ENCODE assay signal across 30 cellular contexts in the genomic region with DNA sequence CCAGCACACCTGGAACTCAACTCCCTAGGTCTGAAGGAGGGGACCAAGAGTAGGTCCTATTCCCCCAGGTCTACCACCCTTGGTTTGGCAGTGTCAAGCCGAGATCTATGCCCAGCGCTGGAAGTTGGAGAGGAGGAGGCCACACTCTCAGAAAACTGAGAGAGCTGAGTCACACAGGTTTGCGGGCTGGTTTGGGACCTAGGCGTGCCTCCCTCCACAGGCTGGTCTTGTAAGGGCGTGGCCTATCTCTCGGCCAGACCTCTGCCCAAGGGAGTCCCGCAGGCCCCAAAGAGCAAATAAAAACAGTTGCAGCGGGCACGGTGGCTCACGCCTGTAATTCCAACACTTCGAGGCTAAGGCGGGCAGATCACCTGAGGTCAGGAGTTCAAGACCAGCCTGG. TPM values are rescaled to one million over a fixed set of nuclear protein-coding genes. Genes with fewer than 3 reads are reported as not detected.
"Had no signal": no experiment of that assay in that cellular context is flagged by ENCODE, and none has a peak within 500 bp of the region (broad histone marks: within the 10 kb centered on the region; RNA-seq: fewer than 3 reads in every experiment).

No MANE protein-coding gene starts in this region.

- H2AFZ ChIP-seq: PC-9 had no signal

- ATAC-seq: Panc1 had no signal

- H3K27me3 ChIP-seq: SJSA1 had no signal

- H3K4me2 ChIP-seq: KMS-11, PC-9, SK-N-SH had no signal

- H3K36me3 ChIP-seq: SJSA1 had no signal

- H3K9ac ChIP-seq: KMS-11, SK-N-SH had no signal

- H3K4me3 ChIP-seq: PC-9, SJSA1 had no signal

- H3K9me3 ChIP-seq: SJSA1, SK-N-SH had no signal

- DNase-seq: Karpas-422, MM.1S, NCI-H1092, NCI-H1105, NCI-H1417 treated with DMSO at 0.1 percent for 48 hours, NCI-H1436 treated with DMSO at 0.1 percent for 48 hours, NCI-H187, NCI-H1930, NCI-H2029 treated with DMSO at 0.1 percent for 48 hours, NCI-H2081 treated with DMSO at 0.1 percent for 48 hours, NCI-H2107, NCI-H2171, NCI-H226, NCI-H446 treated with DMSO at 0.1 percent for 48 hours, NCI-H510A, NCI-H524, NCI-H526, NCI-H69, NCI-H748 treated with DMSO at 0.1 percent for 48 hours, NCI-H82, PC-9, Right ventricle myocardium superior, RPMI8226, SHP77 treated with DMSO at 0.1 percent for 48 hours, SK-N-SH, SW 1271 had no signal

- H3K27ac ChIP-seq: KMS-11, PC-9, SJSA1 had no signal

RNA-seq across cellular contexts. Expression of gene INTU, which starts 52.9 kb away (rescaled TPM):
- total RNA-seq: OCI-LY7 had no signal
